26 cellular contexts compared by ENCODE assay signal in the genomic region with DNA sequence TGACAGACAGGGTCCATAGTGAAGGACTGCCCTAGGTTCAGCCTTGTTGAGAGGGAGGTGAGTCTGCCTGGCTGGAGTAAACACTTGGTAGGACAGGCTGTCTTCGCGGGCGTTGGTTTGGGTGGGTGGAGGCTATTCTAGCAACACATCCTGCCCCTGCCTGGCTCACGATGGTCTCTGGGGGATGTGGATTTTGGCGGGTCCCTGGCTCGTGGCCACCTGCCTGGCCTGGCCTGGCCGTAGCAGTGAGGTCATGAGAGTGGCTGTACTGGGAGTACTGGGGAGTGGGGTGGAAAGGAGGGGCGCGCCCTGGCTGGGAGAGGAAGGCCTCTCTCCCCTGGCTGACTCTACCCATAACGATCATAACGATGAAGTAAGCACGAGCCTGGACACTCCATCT. TPM values are rescaled to one million over a fixed set of nuclear protein-coding genes. Genes with fewer than 3 reads are reported as not detected.
DNase-seq lines count a peak whose midpoint lies in the region; ATAC-seq and TF ChIP-seq lines count a peak whose summit lies in the region.
"Had no signal": no experiment of that assay in that cellular context is flagged by ENCODE, and none has a peak within 500 bp of the region (broad histone marks: within the 10 kb centered on the region; RNA-seq: fewer than 3 reads in every experiment).

No MANE protein-coding gene starts in this region.

- no peak for TF ChIP-seq EP300 in gastroesophageal sphincter (IDR thresholded peaks at IDR 0.05)

- TF ChIP-seq POLR2A in IMR-90 (IDR thresholded peaks at IDR 0.05; ENCODE audit: low read depth, low read length) (no peak), gastroesophageal sphincter (IDR thresholded peaks at IDR 0.05) (no peak), testis (IDR thresholded peaks at IDR 0.05) (no peak)

- H3K56ac ChIP-seq in IMR-90 (ENCODE audit: extremely low read depth, insufficient read depth, low read length) = no peak overlapping the region

- TF ChIP-seq RAD21 in IMR-90 (IDR thresholded peaks at IDR 0.05; ENCODE audit: low read length) = no peak

- H2AK9ac ChIP-seq in IMR-90 (replicated peaks; ENCODE audit: low read depth, low read length, poor library complexity) = no peak overlapping the region

- H2AFZ ChIP-seq in IMR-90 (replicated peaks; ENCODE audit: low read length, poor library complexity) = no peak overlapping the region
- H2AFZ ChIP-seq: PC-9 had no signal

- H4K91ac ChIP-seq in IMR-90 (ENCODE audit: insufficient read depth, low read depth, low read length) = no peak overlapping the region

- H3K4me3 ChIP-seq in IMR-90 (ENCODE audit: insufficient read depth, low read depth, low read length) (no peak overlapping the region), gastroesophageal sphincter (no peak overlapping the region), mucosa of descending colon (no peak overlapping the region), testis (no peak overlapping the region), brain microvascular endothelial cell (ENCODE audit: low read depth, low read length) (no peak overlapping the region)
- H3K4me3 ChIP-seq: MG63, PC-9, smooth muscle cell had no signal

- WGBS in IMR-90 (ENCODE audit: extremely low coverage in 2 of 2, insufficient read length in 1 of 2), 2 experiments = no CpG with 5 or more reads among the region's 12 CpGs
- 60% methylated on average over 1 of the region's 12 CpGs; no CpG with 5 or more reads in 1 of the 2 donors for WGBS in gastroesophageal sphincter (ENCODE audit: low coverage in 1 of 2), 2 donors
- WGBS in testis, 2 donors = 56 to 61% methylated on average over 8 to 12 of the region's 12 CpGs

- H2AK5ac ChIP-seq in IMR-90 (ENCODE audit: low read depth, low read length) = no peak overlapping the region

- H3K4me1 ChIP-seq in IMR-90 (ENCODE audit: control insufficient read depth, insufficient read depth, low read length) (peaks cover 4% of the 10 kb centered on the region; the same call in 1 of the 2 replicates), gastroesophageal sphincter (peaks cover 0 to 22% (median 14%) of the 10 kb centered on the region in 3 donors), mucosa of descending colon (ENCODE audit: low read depth) (no peaks in the 10 kb centered on the region), testis (no peaks in the 10 kb centered on the region)

- ATAC-seq in IMR-90 (ENCODE audit: low read depth) (no peak), gastroesophageal sphincter (peak; percentile 86), mucosa of descending colon (peak; percentile 22)
- no peak for ATAC-seq in activated T-cell treated with anti-CD3 and anti-CD28 coated beads, Interleukin-2, amount 50 U/mL, for 4 hours
- ATAC-seq: activated T-cell treated with anti-CD3 and anti-CD28 coated beads, Interleukin-2, amount 50 U/mL, for 72 hours; stimulated activated naive CD8-positive, alpha-beta T cell treated with anti-CD3 and anti-CD28 coated beads, Interleukin-15, amount 100 ng/mL, for 72 hours had no signal

- H4K20me1 ChIP-seq in IMR-90 (ENCODE audit: insufficient read depth, low read length) = no peaks in the 10 kb centered on the region

- no peaks in the 10 kb centered on the region for H3K9me3 Mint-ChIP-seq in activated T-cell treated with anti-CD3 and anti-CD28 coated beads, Interleukin-2, amount 50 U/mL, for 4 hours
- H3K9me3 Mint-ChIP-seq: activated T-cell treated with anti-CD3 and anti-CD28 coated beads, Interleukin-2, amount 50 U/mL, for 72 hours; IgD-negative memory B cell; nephron progenitor cell; stimulated activated naive CD8-positive, alpha-beta T cell treated with anti-CD3 and anti-CD28 coated beads, Interleukin-15, amount 100 ng/mL, for 72 hours had no signal

- no peak overlapping the region for H4K5ac ChIP-seq in IMR-90 (ENCODE audit: low read depth, low read length)

- DNase-seq in IMR-90 (no peak), mucosa of descending colon (peak in 1 of 3 donors; percentile 69), testis (peak; percentile 27), brain microvascular endothelial cell (no peak), islet precursor cell (no peak), HT-29 (ENCODE audit: low spot score) (no peak)
- DNase-seq in activated T-cell treated with anti-CD3 and anti-CD28 coated beads, Interleukin-2, amount 50 U/mL, for 4 hours = no peak
- DNase-seq: activated naive CD4-positive, alpha-beta T cell treated with anti-CD3 and anti-CD28 coated beads, Interleukin-2, amount 50 U/mL, for 16 hours; activated T-cell treated with anti-CD3 and anti-CD28 coated beads, Interleukin-2, amount 50 U/mL, for 72 hours; anterior cingulate cortex; erythroblast; GOT3; MG63; NCI-H1436; NCI-H2107; NCI-H446 treated with DMSO at 0.1 percent for 48 hours; nephron progenitor cell; PC-9; SIG-M5; stimulated activated CD4-positive, alpha-beta T cell treated with anti-CD3 and anti-CD28 coated beads, Interleukin-4, amount 100 ng/mL, for 1 hour; stimulated activated naive CD8-positive, alpha-beta T cell treated with anti-CD3 and anti-CD28 coated beads, Interleukin-15, amount 100 ng/mL, for 72 hours had no signal

- H3K18ac ChIP-seq in IMR-90 (ENCODE audit: low read depth, low read length) = no peak overlapping the region

- POLR2A ChIA-PET in IMR-90 (lab: Charles Lee; ENCODE audit: unreplicated experiment) = no interaction called here

- no peak overlapping the region for H3K4ac ChIP-seq in IMR-90 (ENCODE audit: low read depth, low read length)

- no peak overlapping the region for H3K23ac ChIP-seq in IMR-90 (ENCODE audit: low read depth, low read length)

- no peak overlapping the region for H2BK120ac ChIP-seq in IMR-90 (ENCODE audit: low read depth, low read length)

- intact Hi-C loops in IMR-90 (cut with micrococcal nuclease) (no loop called here), mucosa of descending colon (cut with DNase I, micrococcal nuclease) (no loop called here), testis (cut with DNase I; ENCODE audit: low total_unique reads) (no loop called here)

- no peaks in the 10 kb centered on the region for H3K4me1 Mint-ChIP-seq in activated T-cell treated with anti-CD3 and anti-CD28 coated beads, Interleukin-2, amount 50 U/mL, for 4 hours (ENCODE audit: low read depth)

- H3K9me3 ChIP-seq in IMR-90 (ENCODE audit: control insufficient read depth, insufficient read depth, low read length) (no peaks in the 10 kb centered on the region), gastroesophageal sphincter (no peaks in the 10 kb centered on the region), mucosa of descending colon (no peaks in the 10 kb centered on the region), testis (no peaks in the 10 kb centered on the region)
- H3K9me3 ChIP-seq: MG63 had no signal

- H3K27ac ChIP-seq in IMR-90 (ENCODE audit: insufficient read depth, low read length) (no peak overlapping the region), gastroesophageal sphincter (peak overlapping the region in 2 of 4 donors; percentile 67 to 71), testis (no peak overlapping the region), brain microvascular endothelial cell (no peak overlapping the region)
- H3K27ac ChIP-seq: HL-60, PC-9 had no signal

- H3K79me1 ChIP-seq in IMR-90 (ENCODE audit: low read depth in 1 of 2, low read length in 2 of 2) = no peaks in the 10 kb centered on the region

- BruUV-seq in IMR-90 (replicated peaks; lab: Mats Ljungman, UMichigan) = no TSS peak

- H3K36me3 ChIP-seq in IMR-90 (ENCODE audit: control insufficient read depth, insufficient read depth, low read length) (no peaks in the 10 kb centered on the region), gastroesophageal sphincter (no peaks in the 10 kb centered on the region), mucosa of descending colon (ENCODE audit: low read depth) (no peaks in the 10 kb centered on the region), testis (ENCODE audit: low read depth, missing control alignments) (no peaks in the 10 kb centered on the region), brain microvascular endothelial cell (replicated peaks) (no peaks in the 10 kb centered on the region)
- H3K36me3 ChIP-seq: MG63 had no signal

- no peak overlapping the region for H3K4me3 Mint-ChIP-seq in activated T-cell treated with anti-CD3 and anti-CD28 coated beads, Interleukin-2, amount 50 U/mL, for 4 hours
- H3K4me3 Mint-ChIP-seq: activated T-cell treated with anti-CD3 and anti-CD28 coated beads, Interleukin-2, amount 50 U/mL, for 72 hours; CD14-positive monocyte; nephron progenitor cell; stimulated activated naive CD8-positive, alpha-beta T cell treated with anti-CD3 and anti-CD28 coated beads, Interleukin-15, amount 100 ng/mL, for 72 hours had no signal

- no peak overlapping the region for H2BK20ac ChIP-seq in IMR-90 (ENCODE audit: low read depth, low read length)

- in situ Hi-C loops in IMR-90 (cut with MboI; ENCODE audit: low sequenced_read_pairs) = no loop called here
- in situ Hi-C loops in brain microvascular endothelial cell (cut with HindIII; ENCODE audit: low pct_ligation_motif_present, low sequenced_read_pairs) = no loop called here

- H3K27me3 ChIP-seq in IMR-90 (ENCODE audit: control insufficient read depth, insufficient read depth, low read length) (peaks cover 28% of the 10 kb centered on the region), gastroesophageal sphincter (no peaks in the 10 kb centered on the region), testis (no peaks in the 10 kb centered on the region), brain microvascular endothelial cell (replicated peaks) (peaks cover 7% of the 10 kb centered on the region)
- H3K27me3 ChIP-seq: MG63 had no signal

- H2BK15ac ChIP-seq in IMR-90 (ENCODE audit: low read depth, low read length) = peak overlapping the region; percentile 13; the same call in 1 of the 3 replicates

- CTCF ChIA-PET in IMR-90 (lab: Yijun Ruan, JAX) = no interaction called here

- no peak overlapping the region for H4K8ac ChIP-seq in IMR-90 (ENCODE audit: low read depth in 2 of 2, low read length in 2 of 2)

- no peaks in the 10 kb centered on the region for H3K36me3 Mint-ChIP-seq in activated T-cell treated with anti-CD3 and anti-CD28 coated beads, Interleukin-2, amount 50 U/mL, for 4 hours (ENCODE audit: insufficient read depth)

- dilution Hi-C loops in IMR-90 (cut with HindIII; ENCODE audit: low sequenced_read_pairs, unreplicated experiment) = no loop called here

- H3K9ac ChIP-seq in IMR-90 (ENCODE audit: low read depth, low read length) = no peak overlapping the region

- no peak overlapping the region for H3K14ac ChIP-seq in IMR-90 (replicated peaks; ENCODE audit: low read depth, low read length)

- H3K9me1 ChIP-seq in IMR-90 (ENCODE audit: insufficient read depth, low read length) = peaks cover 2% of the 10 kb centered on the region; the same call in 1 of the 2 replicates

- TF ChIP-seq CTCF in IMR-90 (conservative IDR thresholded peaks at IDR 0.05; ENCODE audit: low read depth, low read length) = no peak
- no peak for TF ChIP-seq CTCF in gastroesophageal sphincter (IDR thresholded peaks at IDR 0.05)
- TF ChIP-seq CTCF in mucosa of descending colon (IDR thresholded peaks at IDR 0.05) = no peak
- TF ChIP-seq CTCF in testis (IDR thresholded peaks at IDR 0.05) = no peak
- TF ChIP-seq CTCF in brain microvascular endothelial cell (IDR thresholded peaks at IDR 0.05; ENCODE audit: low read depth, low read length, missing control alignments) = no peak

- H3K4me2 ChIP-seq in IMR-90 (ENCODE audit: low read depth, low read length) = no peak overlapping the region
- H3K4me2 ChIP-seq: PC-9, smooth muscle cell had no signal

- no peak overlapping the region for H2BK5ac ChIP-seq in IMR-90 (ENCODE audit: low read depth, low read length, poor library complexity, severe bottlenecking)

- peaks cover 9% of the 10 kb centered on the region for H3K27me3 Mint-ChIP-seq in activated T-cell treated with anti-CD3 and anti-CD28 coated beads, Interleukin-2, amount 50 U/mL, for 4 hours (ENCODE audit: low read depth)
- H3K27me3 Mint-ChIP-seq: stimulated activated naive CD8-positive, alpha-beta T cell treated with anti-CD3 and anti-CD28 coated beads, Interleukin-15, amount 100 ng/mL, for 72 hours had no signal

RNA-seq across cellular contexts. Expression of a gene that starts 30.2 kb away (rescaled TPM):
- total RNA-seq in IMR-90 (2012; rRNA removed) (43.0 and 47.0 TPM in 2 replicates), gastroesophageal sphincter (10 to 100 TPM; 36.3 to 47.3 (median 38.6) TPM), mucosa of descending colon (10 to 100 TPM; 36.9 to 65.7 (median 61.9) TPM), testis (10 to 100 TPM; 37.5 to 48.6 TPM)
- polyA plus RNA-seq in IMR-90 (2012; rRNA removed) (56.6 and 56.8 TPM in 2 replicates), testis (ENCODE audit: insufficient read depth, low read depth, low replicate concordance) (63.0 TPM)
- 53.5 and 60.4 TPM in 2 replicates for polyA plus RNA-seq in IMR-90 (2012; cell fraction: cytosol; rRNA removed)
- 24.4 and 30.5 TPM in 2 replicates for polyA plus RNA-seq in IMR-90 (2012; cell fraction: nucleus; rRNA removed; ENCODE audit: low replicate concordance)
- 10 to 100 TPM; 70.0 to 75.1 (median 72.7) TPM for total RNA-seq in activated T-cell treated with anti-CD3 and anti-CD28 coated beads, Interleukin-2, amount 50 U/mL, for 4 hours
- 112 and 125 TPM in 2 replicates for total RNA-seq in HT-29 (2014; rRNA removed; shearing (Covaris generic))

RNA-seq across cellular contexts. Expression of a gene that starts 52.2 kb away (rescaled TPM):
- total RNA-seq in IMR-90 (2012; rRNA removed) (156 and 190 TPM in 2 replicates), gastroesophageal sphincter (10 to 100 TPM; 32.2 to 66.2 (median 40.1) TPM), mucosa of descending colon (100 to 1,000 TPM in 1 of 3 donors, 10 to 100 TPM in 2; 89.4 to 165 (median 94.7) TPM), testis (10 to 100 TPM in 1 of 2 donors, 1 to 10 TPM in 1; 6.1 to 15.2 TPM)
- polyA plus RNA-seq in IMR-90 (2012; rRNA removed) (211 and 234 TPM in 2 replicates), testis (ENCODE audit: insufficient read depth, low read depth, low replicate concordance) (14.9 TPM)
- polyA plus RNA-seq in IMR-90 (2012; cell fraction: cytosol; rRNA removed) = 69.3 and 213 TPM in 2 replicates
- polyA plus RNA-seq in IMR-90 (2012; cell fraction: nucleus; rRNA removed; ENCODE audit: low replicate concordance) = 853 and 1,420 TPM in 2 replicates
- 10 to 100 TPM; 28.9 to 44.6 (median 31.8) TPM for total RNA-seq in activated T-cell treated with anti-CD3 and anti-CD28 coated beads, Interleukin-2, amount 50 U/mL, for 4 hours
- total RNA-seq in HT-29 (2014; rRNA removed; shearing (Covaris generic)) = 154 and 170 TPM in 2 replicates

Comparison
In these comparisons a context has a peak if more than half of its experiments do, and no peak if none do; other contexts are left out.
1. ATAC-seq: peak in gastroesophageal sphincter (single experiment) and mucosa of descending colon (single experiment); none in IMR-90 (single experiment) and activated T-cell treated with anti-CD3 and anti-CD28 coated beads, Interleukin-2, amount 50 U/mL, for 4 hours (0 of 2).